ENCODE assay signal across 9 cellular contexts in the genomic region with DNA sequence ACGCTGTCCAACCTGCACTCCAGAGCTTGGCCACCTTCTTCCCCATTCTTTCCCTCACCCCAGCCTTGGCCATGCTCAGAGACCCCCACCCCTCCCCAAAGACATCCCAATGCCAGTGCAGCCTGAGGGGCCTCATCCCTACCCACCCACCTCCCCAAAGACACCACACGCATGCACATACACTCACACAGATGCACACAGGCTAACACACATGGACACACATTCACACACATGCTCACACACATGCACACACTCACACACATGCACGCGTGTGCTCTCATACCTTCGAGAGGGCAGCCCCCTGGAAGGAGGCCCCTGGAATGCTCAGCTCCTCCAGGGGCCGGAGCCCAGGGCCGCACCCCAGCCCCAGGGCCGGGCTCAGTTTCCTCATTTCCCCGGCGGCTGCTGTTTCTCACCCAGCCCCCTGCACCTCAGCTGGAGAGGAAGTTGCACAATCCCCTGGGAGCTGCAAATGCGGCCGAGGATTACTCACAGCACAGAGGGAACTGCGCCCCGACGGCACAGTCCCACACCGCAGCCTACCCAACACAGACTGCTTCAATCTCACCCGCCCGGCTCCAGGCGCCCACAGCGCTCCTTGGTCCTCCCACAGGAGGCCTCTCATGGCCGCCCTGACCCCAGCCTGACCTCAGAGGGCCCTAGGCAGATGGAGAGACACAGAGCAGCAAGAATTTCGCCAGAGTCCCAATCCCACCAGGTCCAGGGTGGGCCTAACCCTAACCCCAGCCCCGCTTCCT. TPM values are rescaled to one million over a fixed set of nuclear protein-coding genes. Genes with fewer than 3 reads are reported as not detected.
DNase-seq lines count a peak whose midpoint lies in the region; ATAC-seq, FAIRE-seq and TF ChIP-seq lines count a peak whose summit lies in the region.
"Had no signal": no experiment of that assay in that cellular context is flagged by ENCODE, and none has a peak within 500 bp of the region (broad histone marks: within the 10 kb centered on the region; RNA-seq: fewer than 3 reads in every experiment).

No MANE protein-coding gene starts in this region.

- FAIRE-seq in urothelium cell line (lab: Jason Lieb, UNC) = peak; percentile 65
- FAIRE-seq: A204.1 had no signal

- H3K4me1 ChIP-seq in lung (ENCODE audit: control insufficient read depth in 2 of 2, insufficient read depth in 2 of 2, low read length in 2 of 2) = peaks cover 29 to 34% of the 10 kb centered on the region in 2 donors

- WGBS in lung, 2 donors = 23 to 38% methylated on average over 23 of the region's 23 CpGs

- DNase-seq in activated CD4-positive, CD25-positive, alpha-beta regulatory T cell treated with anti-CD3 and anti-CD28 coated beads, Interleukin-2, amount 50 U/mL, for 72 hours = no peak
- DNase-seq in NOMO-1 treated with DMSO at 0.1 percent for 48 hours (lab: John Stamatoyannopoulos, UW; ENCODE audit: unreplicated experiment) = peak; percentile 95
- peak; percentile 86 for DNase-seq in lung (ENCODE audit: low spot score)
- peak; percentile 98 for DNase-seq in urothelium cell line (ENCODE audit: low spot score)
- DNase-seq in activated effector memory CD4-positive, alpha-beta T cell treated with anti-CD3 and anti-CD28 coated beads, Interleukin-2, amount 50 U/mL, for 16 hours = no peak

- H3K9me3 ChIP-seq in lung (ENCODE audit: control insufficient read depth in 2 of 2, insufficient read depth in 1 of 2, low read length in 1 of 2) = no peaks in the 10 kb centered on the region

- H3K27me3 ChIP-seq in lung (ENCODE audit: control insufficient read depth, insufficient read depth) = no peaks in the 10 kb centered on the region

- peak overlapping the region; percentile 75 for H3K27ac ChIP-seq in cingulate gyrus (ENCODE audit: low read depth, low read length)
- peak overlapping the region; percentile 50 to 80 for H3K27ac ChIP-seq in lung (ENCODE audit: low read depth in 1 of 2, low read length in 1 of 2)

- no peaks in the 10 kb centered on the region for H3K36me3 ChIP-seq in lung (ENCODE audit: control insufficient read depth in 2 of 2, insufficient read depth in 2 of 2, low read length in 2 of 2)

- peak; percentile 44 to 71 for ATAC-seq in activated CD4-positive, CD25-positive, alpha-beta regulatory T cell treated with anti-CD3 and anti-CD28 coated beads, Interleukin-2, amount 50 U/mL, for 24 hours
- ATAC-seq in HG02943 (IDR thresholded peaks at IDR 0.05; ENCODE audit: low read depth, unreplicated experiment) (peak; percentile 59), lung (ENCODE audit: insufficient read depth, low FRiP score) (peak; percentile 91)

- no peak for TF ChIP-seq CTCF in lung (IDR thresholded peaks at IDR 0.05; ENCODE audit: control extremely low read depth, extremely low read depth)

- no peak overlapping the region for H3K4me3 ChIP-seq in lung

RNA-seq across cellular contexts. Expression of gene TFEB, which starts 12.1 kb away (rescaled TPM):
- 10 to 100 TPM; 13.3 to 38.4 TPM for total RNA-seq in lung
- 10 to 100 TPM; 23.1 to 32.5 TPM for polyA plus RNA-seq in lung

RNA-seq across cellular contexts. Expression of gene PGC, which starts 23.8 kb away (rescaled TPM):
- 100 to 1,000 TPM in 1 of 2 donors, 10 to 100 TPM in 1; 19.2 to 586 TPM for total RNA-seq in lung
- 1,000 to 10,000 TPM in 1 of 2 donors, 100 to 1,000 TPM in 1; 348 to 1,394 TPM for polyA plus RNA-seq in lung

RNA-seq across cellular contexts. Expression of gene FRS3, which starts 56.3 kb away (rescaled TPM):
- 10 to 100 TPM in 1 of 2 donors, 1 to 10 TPM in 1; 7.3 to 11.2 TPM for total RNA-seq in lung
- polyA plus RNA-seq in lung = 1 to 10 TPM; 3.7 to 6.5 TPM

RNA-seq across cellular contexts. Expression of gene PRICKLE4, which starts 57.2 kb away (rescaled TPM):
- total RNA-seq in lung = 1 to 10 TPM; 6.9 TPM
- polyA plus RNA-seq in lung = 1 to 10 TPM; 2.9 to 4.1 TPM

Comparison
In these comparisons a context has a peak if more than half of its experiments do, and no peak if none do; other contexts are left out.
1. DNase-seq: peak in NOMO-1 treated with DMSO at 0.1 percent for 48 hours (single experiment), lung (single experiment) and urothelium cell line (single experiment); none in activated CD4-positive, CD25-positive, alpha-beta regulatory T cell treated with anti-CD3 and anti-CD28 coated beads, Interleukin-2, amount 50 U/mL, for 72 hours (single experiment) and activated effector memory CD4-positive, alpha-beta T cell treated with anti-CD3 and anti-CD28 coated beads, Interleukin-2, amount 50 U/mL, for 16 hours (single experiment).
2. Peak in every context shown above with its lines, with median percentiles within 50 percentile points of each other: ATAC-seq.